17 cellular contexts compared by ENCODE assay signal in genomic region chr19:31938675-31939074, GRCh38.
"Had no signal": no experiment of that assay in that cellular context is flagged by ENCODE, and none has a peak within 500 bp of the region (broad histone marks: within the 10 kb centered on the region; RNA-seq: fewer than 3 reads in every experiment).

No MANE protein-coding gene starts in this region.

- ATAC-seq: activated CD8-positive, alpha-beta T cell treated with anti-CD3 and anti-CD28 coated beads for 36 hours; naive thymus-derived CD8-positive, alpha-beta T cell; pancreas; right lobe of liver; stimulated activated naive B cell treated with anti-CD40 and anti-IgM and Interleukin-4, amounts not matched to agents 10 μg/mL and 1 μg/mL and 100 μg/mL, for 72 hours; T-cell had no signal

- H3K4me3 ChIP-seq: colonic mucosa, pancreas, right lobe of liver, smooth muscle cell, thoracic aorta had no signal

- H3K4me1 Mint-ChIP-seq: central memory CD8-positive, alpha-beta T cell; naive thymus-derived CD8-positive, alpha-beta T cell; stimulated activated naive B cell treated with anti-CD40 and anti-IgM and Interleukin-4, amounts not matched to agents 10 μg/mL and 1 μg/mL and 100 μg/mL, for 72 hours; T-cell had no signal

- H3K4me3 Mint-ChIP-seq: activated CD8-positive, alpha-beta T cell treated with anti-CD3 and anti-CD28 coated beads for 36 hours; activated naive CD4-positive, alpha-beta T cell treated with anti-CD3 and anti-CD28 coated beads for 36 hours; central memory CD8-positive, alpha-beta T cell; naive thymus-derived CD8-positive, alpha-beta T cell; stimulated activated naive B cell treated with anti-CD40 and anti-IgM and Interleukin-4, amounts not matched to agents 10 μg/mL and 1 μg/mL and 100 μg/mL, for 72 hours; T-cell had no signal

- H3K36me3 ChIP-seq: colonic mucosa, pancreas, right lobe of liver, thoracic aorta had no signal

- H3K27me3 ChIP-seq: colonic mucosa, right lobe of liver had no signal

- H3K27ac ChIP-seq: colonic mucosa, pancreas, right lobe of liver, thoracic aorta had no signal

- H3K27ac Mint-ChIP-seq: activated CD8-positive, alpha-beta T cell treated with anti-CD3 and anti-CD28 coated beads for 36 hours; activated naive CD4-positive, alpha-beta T cell treated with anti-CD3 and anti-CD28 coated beads for 36 hours; activated T-helper 2 cell treated with anti-CD3 and anti-CD28 coated beads, Interferon-gamma antibody, Interleukin-2, Interleukin-4, amounts not matched to agents 10 μg/mL and 5 μg/mL and 100 μg/mL, durations not matched to agents 14 hours and 24 hours and 36 hours; stimulated activated naive B cell treated with anti-CD40 and anti-IgM and Interleukin-4, amounts not matched to agents 10 μg/mL and 1 μg/mL and 100 μg/mL, for 72 hours; T-cell had no signal

- H3K36me3 Mint-ChIP-seq: stimulated activated naive B cell treated with anti-CD40 and anti-IgM and Interleukin-4, amounts not matched to agents 10 μg/mL and 1 μg/mL and 100 μg/mL, for 72 hours; T-cell had no signal

- DNase-seq: activated CD4-positive, alpha-beta T cell treated with anti-CD3 and anti-CD28 coated beads for 48 hours; activated CD4-positive, CD25-positive, alpha-beta regulatory T cell; activated CD8-positive, alpha-beta T cell treated with anti-CD3 and anti-CD28 coated beads for 36 hours; activated naive CD4-positive, alpha-beta T cell treated with anti-CD3 and anti-CD28 coated beads for 36 hours; activated T-cell treated with anti-CD3 and anti-CD28 coated beads, Interleukin-2, amount 50 U/mL, for 1 hour; anterior cingulate cortex; colonic mucosa; naive thymus-derived CD8-positive, alpha-beta T cell; pancreas; right lobe of liver; stimulated activated CD4-positive, alpha-beta T cell treated with anti-CD3 and anti-CD28 coated beads, Interleukin-4, amount 100 ng/mL, for 24 hours; stimulated activated naive B cell treated with anti-CD40 and anti-IgM and Interleukin-4, amounts not matched to agents 10 μg/mL and 1 μg/mL and 100 μg/mL, for 72 hours; T-cell had no signal

- H3K4me1 ChIP-seq: colonic mucosa, pancreas, right lobe of liver had no signal

- H3K9me3 Mint-ChIP-seq: activated CD8-positive, alpha-beta T cell treated with anti-CD3 and anti-CD28 coated beads for 36 hours had no signal

- H3K9me3 ChIP-seq: colonic mucosa, pancreas, right lobe of liver, thoracic aorta had no signal

- H3K4me2 ChIP-seq: smooth muscle cell had no signal

- H3K27me3 Mint-ChIP-seq: activated CD8-positive, alpha-beta T cell treated with anti-CD3 and anti-CD28 coated beads for 36 hours; central memory CD8-positive, alpha-beta T cell; stimulated activated naive B cell treated with anti-CD40 and anti-IgM and Interleukin-4, amounts not matched to agents 10 μg/mL and 1 μg/mL and 100 μg/mL, for 72 hours had no signal
